8 cellular contexts compared by ENCODE assay signal in the genomic region with DNA sequence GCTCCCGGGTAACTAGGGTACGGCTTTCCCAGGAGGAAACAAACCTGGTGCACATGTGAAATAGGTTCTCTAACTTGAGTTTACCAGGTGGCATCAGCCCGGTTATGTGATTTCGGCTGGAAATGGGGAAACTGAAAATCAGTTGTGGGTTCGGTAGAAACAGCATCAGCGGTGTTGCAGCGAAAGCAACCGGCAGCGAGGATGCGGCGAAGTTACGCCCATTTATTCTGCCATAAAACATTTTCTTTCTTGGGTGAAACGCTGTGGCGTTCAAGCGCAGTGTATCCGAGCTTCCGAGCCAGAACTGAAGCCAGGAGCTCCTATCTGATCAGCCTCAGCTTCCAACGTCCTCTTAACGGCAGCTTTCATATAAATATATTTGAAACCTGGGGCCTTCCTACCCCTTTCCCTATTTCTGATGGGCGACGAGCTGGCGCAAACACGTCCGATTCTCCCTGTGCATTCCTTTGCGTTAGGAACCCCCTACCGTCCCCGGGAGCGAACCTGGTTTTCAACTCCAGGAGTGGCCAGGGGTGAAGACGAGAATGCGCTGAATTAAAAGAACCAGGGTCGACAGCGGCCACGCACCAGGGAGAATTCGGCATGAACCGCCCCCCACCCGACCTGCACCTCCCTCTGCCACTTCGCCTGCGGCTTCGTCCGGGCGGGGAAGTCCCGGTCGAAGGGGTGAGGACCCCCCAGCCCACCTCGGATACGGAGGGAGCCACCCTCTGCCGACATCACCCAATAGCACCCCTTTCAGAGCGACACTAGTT. TPM values are rescaled to one million over a fixed set of nuclear protein-coding genes. Genes with fewer than 3 reads are reported as not detected.
DNase-seq lines count a peak whose midpoint lies in the region; ATAC-seq and TF ChIP-seq lines count a peak whose summit lies in the region.

No MANE protein-coding gene starts in this region.

- CTCF ChIA-PET in HEK293T (lab: Yijun Ruan, JAX): interaction anchor here (1.0 to 1.1 kb wide), 2 partner anchors 10 to 56 kb away, joined by 3 read pairs; no protein-coding TSS in a partner anchor

- H3K4me1 Mint-ChIP-seq in endodermal cell: peaks cover 49% of the 10 kb centered on the region
- H3K4me1 Mint-ChIP-seq in natural killer cell: peaks cover 26 to 29% of the 10 kb centered on the region in 2 donors

- 1% methylated on average over 23 to 47 of the region's 47 CpGs for WGBS in endodermal cell (ENCODE audit: insufficient coverage in 1 of 2, insufficient read length in 1 of 2), 2 experiments

- ATAC-seq in natural killer cell (no peak), HG02588 (IDR thresholded peaks at IDR 0.05; ENCODE audit: unreplicated experiment) (no peak), HG02981 (IDR thresholded peaks at IDR 0.05; ENCODE audit: unreplicated experiment) (no peak)

- no peak overlapping the region for H3K27ac ChIP-seq in endodermal cell (ENCODE audit: low read depth, low read length)

- no peaks in the 10 kb centered on the region for H3K36me3 ChIP-seq in endodermal cell (ENCODE audit: control insufficient read depth, insufficient read depth, low read length)

- H3K4me1 ChIP-seq in endodermal cell (ENCODE audit: control insufficient read depth, insufficient read depth, low read length): no peaks in the 10 kb centered on the region

- H3K9me3 ChIP-seq in endodermal cell (ENCODE audit: control insufficient read depth, low read length): no peaks in the 10 kb centered on the region

- intact Hi-C loops in natural killer cell (cut with micrococcal nuclease): loop anchor here (5.0 kb wide), 1 partner anchor 300 kb away; no protein-coding TSS in a partner anchor

- DNase-seq in ACHN (peak; percentile 42), HEK293T (ENCODE audit: extremely low spot score) (peak; percentile 34), endodermal cell (peak; percentile 70), natural killer cell (no peak), NCI-H2107 (lab: John Stamatoyannopoulos, UW) (no peak)
- DNase-seq in activated CD4-positive, alpha-beta T cell treated with anti-CD3 and anti-CD28 coated beads for 48 hours: peak; percentile 32

- peak overlapping the region; percentile 90 for H3K4me3 ChIP-seq in endodermal cell (ENCODE audit: low read length)

- H3K9ac ChIP-seq in endodermal cell (ENCODE audit: extremely low read depth, low read length, poor library complexity, severe bottlenecking): no peak overlapping the region

- no peaks in the 10 kb centered on the region for H3K9me3 Mint-ChIP-seq in endodermal cell
- no peaks in the 10 kb centered on the region for H3K9me3 Mint-ChIP-seq in natural killer cell

- peak overlapping the region; percentile 73 for H3K4me3 Mint-ChIP-seq in endodermal cell
- peak overlapping the region; percentile 95 for H3K4me3 Mint-ChIP-seq in natural killer cell

- POLR2A ChIA-PET in HEK293T (lab: Yijun Ruan, JAX): no interaction called here

- H3K27me3 ChIP-seq in endodermal cell (ENCODE audit: control insufficient read depth, insufficient read depth, low read length, poor library complexity, severe bottlenecking): peaks cover 51% of the 10 kb centered on the region

- TF ChIP-seq CTCF in endodermal cell (conservative IDR thresholded peaks at IDR 0.05) (peak; percentile 18), natural killer cell (IDR thresholded peaks at IDR 0.05) (no peak)

- no peaks in the 10 kb centered on the region for H3K36me3 Mint-ChIP-seq in endodermal cell (ENCODE audit: low read depth)
- no peaks in the 10 kb centered on the region for H3K36me3 Mint-ChIP-seq in natural killer cell

- H3K27ac Mint-ChIP-seq in endodermal cell (no peak overlapping the region), natural killer cell (peak overlapping the region; percentile 64 to 71)

- H3K27me3 Mint-ChIP-seq in endodermal cell (ENCODE audit: insufficient read depth) (peaks cover 74% of the 10 kb centered on the region), natural killer cell (ENCODE audit: low read depth in 2 of 2) (peaks cover 38 to 61% of the 10 kb centered on the region in 2 donors)

- in situ Hi-C loops in ACHN (cut with HindIII; ENCODE audit: low pct_ligation_motif_present, low pct_unique_long_range_greater_than_20kb, low sequenced_read_pairs): no loop called here

TF ChIP-seq in HEK293T, 16 proteins besides CTCF, POLR2A, EP300 and RAD21:
- TF ChIP-seq LEF1 (IDR thresholded peaks at IDR 0.05; ENCODE audit: borderline replicate concordance) (no peak), ARNT (IDR thresholded peaks at IDR 0.05) (no peak), L3MBTL2 (conservative IDR thresholded peaks at IDR 0.05) (no peak), SUZ12 (IDR thresholded peaks at IDR 0.05) (no peak), ZNF384 (IDR thresholded peaks at IDR 0.05) (no peak), FOXM1 (IDR thresholded peaks at IDR 0.05; ENCODE audit: borderline replicate concordance) (no peak), SP1 (IDR thresholded peaks at IDR 0.05) (no peak), FOXK2 (IDR thresholded peaks at IDR 0.05) (no peak), HDGF (IDR thresholded peaks at IDR 0.05; ENCODE audit: borderline replicate concordance) (no peak), CTBP1 (IDR thresholded peaks at IDR 0.05; ENCODE audit: borderline replicate concordance) (no peak)
- TF ChIP-seq, protein P1, sequence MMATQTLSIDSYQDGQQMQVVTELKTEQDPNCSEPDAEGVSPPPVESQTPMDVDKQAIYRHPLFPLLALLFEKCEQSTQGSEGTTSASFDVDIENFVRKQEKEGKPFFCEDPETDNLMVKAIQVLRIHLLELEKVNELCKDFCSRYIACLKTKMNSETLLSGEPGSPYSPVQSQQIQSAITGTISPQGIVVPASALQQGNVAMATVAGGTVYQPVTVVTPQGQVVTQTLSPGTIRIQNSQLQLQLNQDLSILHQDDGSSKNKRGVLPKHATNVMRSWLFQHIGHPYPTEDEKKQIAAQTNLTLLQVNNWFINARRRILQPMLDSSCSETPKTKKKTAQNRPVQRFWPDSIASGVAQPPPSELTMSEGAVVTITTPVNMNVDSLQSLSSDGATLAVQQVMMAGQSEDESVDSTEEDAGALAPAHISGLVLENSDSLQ (IDR thresholded peaks at IDR 0.05): no peak

RNA-seq across cellular contexts. Expression of a gene that starts 1.6 kb away (rescaled TPM):
- total RNA-seq in endodermal cell (not detected), natural killer cell (1 to 10 TPM; 1.4 to 1.8 (median 1.4) TPM)
- 3.5 TPM for polyA plus RNA-seq in endodermal cell (2013, experiment 1 of 2)
- 3.9 TPM for polyA plus RNA-seq in endodermal cell (2013, experiment 2 of 2)

RNA-seq across cellular contexts. Expression of a gene that starts 34.0 kb away (rescaled TPM):
- total RNA-seq in endodermal cell: 10 to 100 TPM; 16.4 to 17.7 TPM
- 9.4 TPM for polyA plus RNA-seq in endodermal cell (2013, experiment 1 of 2)
- polyA plus RNA-seq in endodermal cell (2013, experiment 2 of 2): 8.2 TPM
- 10 to 100 TPM in 2 of 3 donors, 1 to 10 TPM in 1; 4.6 to 18.6 (median 16.5) TPM for total RNA-seq in natural killer cell

Comparison
In these comparisons a context has a peak if more than half of its experiments do, and no peak if none do; other contexts are left out.
1. DNase-seq: peak in ACHN (single experiment), HEK293T (single experiment), activated CD4-positive, alpha-beta T cell treated with anti-CD3 and anti-CD28 coated beads for 48 hours (single experiment) and endodermal cell (single experiment); none in natural killer cell (single experiment) and NCI-H2107 (single experiment).